In the genomic region with DNA sequence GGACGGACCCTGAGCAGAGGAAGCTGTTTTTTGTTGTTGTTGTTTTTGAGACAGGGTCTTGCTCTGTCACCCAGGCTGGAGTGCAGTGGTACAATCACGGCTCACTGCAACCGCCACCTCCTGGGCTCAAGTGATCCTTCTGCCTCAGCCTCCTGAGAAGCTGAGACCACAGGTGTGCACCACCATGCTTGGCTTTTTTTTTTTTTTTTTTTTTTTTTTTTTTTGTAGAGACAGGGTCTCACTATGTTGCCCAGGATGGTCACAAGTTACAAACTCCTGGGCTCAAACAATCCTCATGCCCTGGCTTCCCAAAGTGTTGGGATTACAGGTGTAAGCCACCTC, we compare ENCODE assay signal across 1 cellular context.
A peak's percentile ranks its signal among the peaks of the same experiment; 100 is the strongest.
TF ChIP-seq lines count a peak whose summit lies in the region.

No MANE protein-coding gene starts in this region.

TF ChIP-seq in K562, 482 proteins besides CTCF, POLR2A, EP300 and RAD21:
- TF ChIP-seq ZNF384 (IDR thresholded peaks at IDR 0.05; ENCODE audit: low read depth, low read length) = peak; percentile 34; the same call in 1 of the 2 replicates
